In the genomic region with DNA sequence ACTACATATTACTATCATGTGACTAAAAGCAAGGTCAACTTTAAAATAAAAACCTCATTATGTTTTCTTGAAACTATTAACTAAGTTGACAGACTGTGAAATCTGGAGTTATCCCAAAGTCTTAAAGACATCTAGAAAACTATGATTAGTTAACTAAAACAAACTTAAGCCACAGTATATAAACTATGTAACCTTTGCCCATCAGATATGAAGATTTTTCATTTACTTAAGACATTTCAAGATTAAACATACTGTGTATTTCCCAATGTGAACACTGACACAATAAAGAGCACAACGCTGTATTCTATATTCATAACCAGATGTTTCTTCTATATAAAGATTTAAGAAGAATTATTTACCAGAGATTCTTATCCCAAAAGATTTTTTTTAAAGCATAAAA, we compare ENCODE assay signal across 10 cellular contexts.
"Had no signal": no experiment of that assay in that cellular context is flagged by ENCODE, and none has a peak within 500 bp of the region (broad histone marks: within the 10 kb centered on the region; RNA-seq: fewer than 3 reads in every experiment).

No MANE protein-coding gene starts in this region.

- H3K27ac ChIP-seq: colonic mucosa, left lung, ovary, SK-N-MC, testis had no signal

- DNase-seq: colonic mucosa; effector CD4-positive, alpha-beta T cell; left lung; ovary; stimulated activated CD4-positive, alpha-beta T cell treated with anti-CD3 and anti-CD28 coated beads, Interleukin-4, amount 100 ng/mL, for 24 hours; testis had no signal

- H3K4me3 Mint-ChIP-seq: neural crest cell; stimulated activated naive CD8-positive, alpha-beta T cell treated with anti-CD3 and anti-CD28 coated beads, Interleukin-15, Interleukin-2, amounts not matched to agents 100 ng/mL and 50 ng/mL, for 24 hours had no signal

- H3K9me3 Mint-ChIP-seq: activated naive CD4-positive, alpha-beta T cell treated with anti-CD3 and anti-CD28 coated beads, Interleukin-2, amount 50 U/mL, for 72 hours; neural crest cell; stimulated activated naive CD8-positive, alpha-beta T cell treated with anti-CD3 and anti-CD28 coated beads, Interleukin-15, Interleukin-2, amounts not matched to agents 100 ng/mL and 50 ng/mL, for 24 hours had no signal

- H3K4me1 ChIP-seq: colonic mucosa, testis had no signal

- H3K27ac Mint-ChIP-seq: activated naive CD4-positive, alpha-beta T cell treated with anti-CD3 and anti-CD28 coated beads, Interleukin-2, amount 50 U/mL, for 72 hours; stimulated activated naive CD8-positive, alpha-beta T cell treated with anti-CD3 and anti-CD28 coated beads, Interleukin-15, Interleukin-2, amounts not matched to agents 100 ng/mL and 50 ng/mL, for 24 hours had no signal

- H3K9me3 ChIP-seq: colonic mucosa, left lung, ovary, testis had no signal

- H3K4me3 ChIP-seq: colonic mucosa, left lung, ovary, SK-N-MC, testis had no signal

- H3K27me3 Mint-ChIP-seq: stimulated activated naive CD8-positive, alpha-beta T cell treated with anti-CD3 and anti-CD28 coated beads, Interleukin-15, Interleukin-2, amounts not matched to agents 100 ng/mL and 50 ng/mL, for 24 hours had no signal

- ATAC-seq: activated naive CD4-positive, alpha-beta T cell treated with anti-CD3 and anti-CD28 coated beads, Interleukin-2, amount 50 U/mL, for 72 hours; left lung had no signal

- H3K4me1 Mint-ChIP-seq: neural crest cell had no signal
